Comparison of ENCODE assay signal across 13 cellular contexts in the genomic region with DNA sequence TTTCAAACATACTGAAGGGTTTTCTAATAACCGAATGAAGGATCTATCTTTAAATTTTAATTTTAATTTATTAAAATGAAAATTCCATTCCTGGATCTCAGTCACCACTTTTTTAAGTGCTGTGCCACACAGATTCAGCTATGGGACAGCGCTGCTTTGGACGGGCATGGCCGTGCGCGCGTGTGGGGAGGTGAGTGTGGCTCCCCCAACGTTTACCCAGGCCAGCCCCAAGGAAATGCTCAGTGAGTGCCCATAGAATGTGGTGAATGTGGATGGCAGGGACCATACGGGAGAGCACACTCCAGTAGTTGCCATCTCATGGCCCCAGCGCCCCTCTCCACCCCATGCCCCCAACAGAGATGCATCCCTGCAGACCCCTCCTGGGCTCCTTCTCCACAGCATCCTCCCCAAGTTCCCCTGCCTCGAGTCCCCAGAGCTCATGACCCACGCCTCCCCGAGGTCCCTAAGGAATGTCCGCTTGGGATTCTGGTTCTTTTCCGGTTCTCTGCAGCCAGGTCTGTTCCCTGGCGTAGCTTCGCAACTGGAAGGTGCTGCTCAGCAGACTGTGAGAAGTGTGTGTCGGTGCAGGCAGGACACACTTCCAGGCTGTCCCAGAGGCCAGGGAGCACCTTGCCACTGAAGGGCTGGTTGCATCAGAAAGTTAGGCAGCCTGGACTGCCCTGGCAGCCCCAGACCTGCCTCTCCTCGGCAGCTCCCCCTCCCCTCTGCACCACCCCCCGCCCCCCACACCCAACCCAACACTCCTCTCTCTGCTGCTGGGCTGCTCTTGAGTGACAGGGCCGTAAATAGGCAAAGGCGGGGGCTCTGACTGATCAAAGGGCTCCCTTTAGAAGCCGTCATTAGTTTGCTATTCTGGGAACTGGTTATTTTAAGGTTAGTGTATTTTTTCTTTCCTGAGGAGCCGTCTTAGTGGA.
DNase-seq lines count a peak whose midpoint lies in the region; ATAC-seq and TF ChIP-seq lines count a peak whose summit lies in the region.
"Had no signal": no experiment of that assay in that cellular context is flagged by ENCODE, and none has a peak within 500 bp of the region (broad histone marks: within the 10 kb centered on the region; RNA-seq: fewer than 3 reads in every experiment).

No MANE protein-coding gene starts in this region.

- WGBS in heart right ventricle, 2 donors, result 59 to 63% methylated on average over 23 to 24 of the region's 24 CpGs
- WGBS in neuronal stem cell (ENCODE audit: extremely low coverage in 2 of 2, insufficient read length in 2 of 2, insufficient replicate concordance in 1 of 2), 2 donors, result no CpG with 5 or more reads among the region's 24 CpGs

- peak overlapping the region; percentile 96 for H3K18ac ChIP-seq in neuronal stem cell (ENCODE audit: low read length)

- no peaks in the 10 kb centered on the region; the same call in 1 of the 2 replicates for H3K36me3 ChIP-seq in Caco-2 (ENCODE audit: control insufficient read depth, insufficient read depth, low read length)
- no peaks in the 10 kb centered on the region for H3K36me3 ChIP-seq in heart right ventricle
- no peaks in the 10 kb centered on the region for H3K36me3 ChIP-seq in neuronal stem cell (replicated peaks in 1 of 2; ENCODE audit: control insufficient read depth in 2 of 2, insufficient read depth in 2 of 2, low read length in 2 of 2)
- H3K36me3 ChIP-seq: WERI-Rb-1 had no signal

- peak overlapping the region; percentile 95 for H2AK5ac ChIP-seq in neuronal stem cell (ENCODE audit: low read depth, low read length)

- H3K27me3 ChIP-seq in Caco-2 (replicated peaks; ENCODE audit: control insufficient read depth, insufficient read depth, low read length) (no peaks in the 10 kb centered on the region; the same call in 1 of the 2 replicates), heart right ventricle (peaks cover 0 to 15% (median 0%) of the 10 kb centered on the region in 7 donors), neuronal stem cell (ENCODE audit: control insufficient read depth in 3 of 3, insufficient read depth in 3 of 3, low read depth in 1 of 3, low read length in 3 of 3) (peaks cover 0 to 21% (median 7%) of the 10 kb centered on the region in 3 experiments)

- H3K27ac ChIP-seq in heart right ventricle, result no peak overlapping the region
- no peak overlapping the region for H3K27ac ChIP-seq in neuronal stem cell (replicated peaks; ENCODE audit: low read length)
- H3K27ac ChIP-seq: SK-N-MC, WERI-Rb-1 had no signal

- no peak overlapping the region for H4K91ac ChIP-seq in neuronal stem cell (ENCODE audit: low read depth, low read length, poor library complexity)

- H2BK15ac ChIP-seq in neuronal stem cell (ENCODE audit: low read length), result peak overlapping the region; percentile 81

- ATAC-seq in heart right ventricle (peak in 7 of 8 donors; percentile 36 to 88 (median 74)), HG03378 (IDR thresholded peaks at IDR 0.05; ENCODE audit: unreplicated experiment) (no peak), GM18870 (IDR thresholded peaks at IDR 0.05; ENCODE audit: unreplicated experiment) (no peak)
- ATAC-seq: activated T-cell treated with anti-CD3 and anti-CD28 coated beads, Interleukin-2, amount 50 U/mL, for 4 hours had no signal

- H3K27me3 Mint-ChIP-seq in Caco-2 (ENCODE audit: insufficient read depth, unreplicated experiment), result peaks cover 4% of the 10 kb centered on the region

- BruUV-seq in Caco-2 (replicated peaks; lab: Mats Ljungman, UMichigan), result no TSS peak

- POLR2A ChIA-PET in Caco-2 (lab: Charles Lee), result no interaction called here

- peak; percentile 60 to 66 for DNase-seq in Caco-2
- DNase-seq in SW480 (ENCODE audit: low spot score), result peak; percentile 57
- DNase-seq in heart right ventricle, result peak; percentile 6 to 14
- no peak for DNase-seq in neuronal stem cell (ENCODE audit: low spot score)
- no peak for DNase-seq in stimulated activated CD4-positive, alpha-beta T cell treated with anti-CD3 and anti-CD28 coated beads, Interleukin-4, amount 100 ng/mL, for 24 hours
- DNase-seq in NCI-H1417 (lab: John Stamatoyannopoulos, UW), result no peak
- DNase-seq: central memory CD4-positive, alpha-beta T cell; naive B cell; WERI-Rb-1 had no signal

- peak overlapping the region; percentile 70 for H4K8ac ChIP-seq in neuronal stem cell (ENCODE audit: low read depth, low read length)

- H3K4me1 Mint-ChIP-seq in Caco-2 (ENCODE audit: low read depth, unreplicated experiment), result peaks cover 5% of the 10 kb centered on the region

- H3K9ac ChIP-seq in neuronal stem cell (ENCODE audit: low read depth, low read length, poor library complexity), result no peak overlapping the region

- H2AFZ ChIP-seq in neuronal stem cell (ENCODE audit: low read length), result peak overlapping the region; percentile 45

- H3K4me3 ChIP-seq in Caco-2 (ENCODE audit: low read depth, low read length) (no peak overlapping the region), heart right ventricle (peak overlapping the region in 2 of 10 donors; percentile 8 to 18), neuronal stem cell (ENCODE audit: low read length in 2 of 2) (no peak overlapping the region)
- H3K4me3 ChIP-seq: SK-N-MC had no signal

- peak overlapping the region; percentile 38 for H3K4me3 Mint-ChIP-seq in Caco-2 (ENCODE audit: unreplicated experiment)
- H3K4me3 Mint-ChIP-seq: activated T-cell treated with anti-CD3 and anti-CD28 coated beads, Interleukin-2, amount 50 U/mL, for 4 hours had no signal

- no peak overlapping the region for H3K4me2 ChIP-seq in neuronal stem cell (ENCODE audit: insufficient read depth, low read length, poor library complexity, severe bottlenecking)

- TF ChIP-seq CTCF in Caco-2 (IDR thresholded peaks at IDR 0.05; ENCODE audit: insufficient read depth in 1 of 2, low read depth in 1 of 2, low read length in 1 of 2, severe bottlenecking in 1 of 2, unreplicated experiment in 1 of 2) (no peak), heart right ventricle (IDR thresholded peaks at IDR 0.05) (no peak)

- no peak overlapping the region for H2BK5ac ChIP-seq in neuronal stem cell (ENCODE audit: low read length)

- CTCF ChIA-PET in Caco-2 (lab: Charles Lee), result no interaction called here

- no peak overlapping the region for H3K4ac ChIP-seq in neuronal stem cell (ENCODE audit: low read length)

- peak overlapping the region; percentile 12 for H3K23ac ChIP-seq in neuronal stem cell (ENCODE audit: low read depth, low read length, poor library complexity)

- H3K36me3 Mint-ChIP-seq in Caco-2 (ENCODE audit: insufficient read depth, unreplicated experiment), result peaks cover 5% of the 10 kb centered on the region

- peaks cover 13% of the 10 kb centered on the region for H3K9me3 Mint-ChIP-seq in Caco-2 (ENCODE audit: unreplicated experiment)
- H3K9me3 Mint-ChIP-seq: activated T-cell treated with anti-CD3 and anti-CD28 coated beads, Interleukin-2, amount 50 U/mL, for 4 hours had no signal

- peak overlapping the region; percentile 79 for H3K27ac Mint-ChIP-seq in Caco-2 (ENCODE audit: unreplicated experiment)
- H3K27ac Mint-ChIP-seq: naive B cell had no signal

- peaks cover 5% of the 10 kb centered on the region for H3K79me1 ChIP-seq in neuronal stem cell (ENCODE audit: low read depth, low read length)

- H3K4me1 ChIP-seq in Caco-2 (peaks cover 8% of the 10 kb centered on the region), heart right ventricle (peaks cover 0 to 26% (median 8%) of the 10 kb centered on the region in 9 donors), neuronal stem cell (ENCODE audit: control insufficient read depth in 2 of 2, insufficient read depth in 1 of 2, low read depth in 1 of 2, low read length in 2 of 2) (peaks cover 5 to 12% of the 10 kb centered on the region in 2 donors)

- no peak overlapping the region for H3K14ac ChIP-seq in neuronal stem cell (ENCODE audit: low read length)

- intact Hi-C loops in Caco-2 (cut with micrococcal nuclease; ENCODE audit: unreplicated experiment), result loop anchor here (2.0 kb wide), 1 partner anchor 89 kb away; a partner anchor contains a TSS
- intact Hi-C loops in heart right ventricle (cut with DNase I), result loop anchor here in 4 of 10 donors (10.0 kb wide), 2 partner anchors 97 to 233 kb away; a partner anchor contains a TSS

- peaks cover 13% of the 10 kb centered on the region; the same call in 1 of the 2 replicates for H3K9me3 ChIP-seq in Caco-2
- H3K9me3 ChIP-seq in heart right ventricle, result peaks cover 0 to 7% (median 0%) of the 10 kb centered on the region in 11 donors
- H3K9me3 ChIP-seq in neuronal stem cell (replicated peaks in 1 of 2; ENCODE audit: control insufficient read depth in 2 of 2, insufficient read depth in 1 of 2, low read depth in 1 of 2, low read length in 2 of 2), result peaks cover 2 to 5% of the 10 kb centered on the region in 2 donors

- H2BK12ac ChIP-seq in neuronal stem cell (ENCODE audit: low read length), result no peak overlapping the region

- H2BK120ac ChIP-seq in neuronal stem cell (ENCODE audit: low read depth, low read length), result no peak overlapping the region

Comparison
In these comparisons a context has a peak if more than half of its experiments do, and no peak if none do; other contexts are left out.
1. DNase-seq: peak in Caco-2 (2 of 2), SW480 (single experiment) and heart right ventricle (2 of 2); none in neuronal stem cell (single experiment), stimulated activated CD4-positive, alpha-beta T cell treated with anti-CD3 and anti-CD28 coated beads, Interleukin-4, amount 100 ng/mL, for 24 hours (single experiment) and NCI-H1417 (0 of 3).
2. ATAC-seq: peak in heart right ventricle (7 of 8); none in HG03378 (single experiment) and GM18870 (single experiment).